Comparison of ENCODE assay signal across 1 cellular context in the genomic region with DNA sequence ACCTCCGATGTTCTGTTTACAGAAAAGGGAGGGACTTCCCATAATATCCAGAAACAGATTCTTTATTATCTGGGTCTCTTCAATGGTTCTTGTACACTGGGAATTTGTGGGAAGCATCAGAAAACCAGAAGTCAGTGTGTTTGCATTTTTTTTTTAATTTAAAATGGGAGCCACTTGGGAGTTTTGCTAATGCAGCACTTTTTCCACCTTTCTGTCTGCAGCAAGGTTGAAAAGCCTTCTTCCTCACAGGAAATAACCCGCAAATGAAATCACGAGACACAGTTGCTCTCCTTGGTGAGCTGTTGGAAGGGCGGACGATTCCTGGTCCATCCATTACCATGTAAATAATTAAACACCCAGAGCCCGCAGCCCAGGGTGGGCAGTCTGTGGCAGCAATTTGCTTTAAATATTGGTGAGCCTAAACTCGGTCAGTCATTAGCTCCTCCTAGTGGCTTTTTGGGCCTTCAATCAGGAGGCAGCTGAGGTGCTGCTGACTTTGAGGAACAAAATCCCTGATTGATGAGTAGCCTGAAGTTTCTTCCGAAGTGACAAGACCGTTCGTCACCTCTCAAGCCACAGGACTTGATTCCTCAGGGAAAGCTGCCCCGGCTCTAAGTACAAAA.
TF ChIP-seq lines count a peak whose summit lies in the region.

No MANE protein-coding gene starts in this region.

TF ChIP-seq in IMR-90, 13 proteins besides CTCF, POLR2A, EP300 and RAD21 (continued from another document):
- no peak for TF ChIP-seq MAZ (IDR thresholded peaks at IDR 0.05; ENCODE audit: borderline replicate concordance, low read depth, low read length)
- TF ChIP-seq BHLHE40 (IDR thresholded peaks at IDR 0.05; ENCODE audit: low read depth, low read length): no peak
- no peak for TF ChIP-seq RCOR1 (IDR thresholded peaks at IDR 0.05; ENCODE audit: insufficient replicate concordance, low read length)
- TF ChIP-seq CHD1 (IDR thresholded peaks at IDR 0.05; ENCODE audit: low read depth, low read length): no peak
